Comparison of ENCODE assay signal across 26 cellular contexts in the genomic region with DNA sequence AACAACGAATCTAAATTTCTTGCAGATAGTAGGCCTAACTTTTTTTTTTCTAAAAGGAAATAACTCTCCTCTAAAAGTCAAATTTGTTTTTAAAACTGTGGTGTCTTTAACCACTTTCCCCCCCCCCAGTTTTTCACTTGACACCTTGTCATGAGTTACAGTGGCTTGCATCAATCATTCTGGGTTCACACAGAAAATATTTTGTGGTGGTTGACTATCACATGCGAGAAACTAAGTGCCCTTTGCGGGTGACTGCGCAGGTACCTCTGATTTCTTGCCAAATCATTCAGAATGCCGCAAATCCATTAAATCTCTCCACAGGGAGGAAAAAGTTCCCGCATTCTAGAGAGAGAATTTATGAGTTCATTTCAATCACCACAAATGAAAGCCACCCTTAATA. TPM values are rescaled to one million over a fixed set of nuclear protein-coding genes. Genes with fewer than 3 reads are reported as not detected.
"Had no signal": no experiment of that assay in that cellular context is flagged by ENCODE, and none has a peak within 500 bp of the region (broad histone marks: within the 10 kb centered on the region; RNA-seq: fewer than 3 reads in every experiment).

No MANE protein-coding gene starts in this region.

- H3K27me3 ChIP-seq: breast epithelium, esophagus muscularis mucosa, foreskin keratinocyte, heart left ventricle, sigmoid colon, testis, transverse colon had no signal

- H3K36me3 ChIP-seq: breast epithelium, esophagus muscularis mucosa, heart left ventricle, left ventricle myocardium inferior, sigmoid colon, transverse colon had no signal

- H3K4me1 Mint-ChIP-seq: nephron progenitor cell had no signal

- H3K27ac Mint-ChIP-seq: activated T-cell treated with anti-CD3 and anti-CD28 coated beads, Interleukin-2, amount 50 U/mL, for 24 hours; activated T-helper 17 cell treated with anti-CD3 and anti-CD28 coated beads, Interleukin-2, amount 50 U/mL, for 72 hours; dendritic cell treated with granulocyte-macrophage colony-stimulating factor and Interleukin-4, amounts not matched to agents 40 ng/mL and 50 ng/mL, for 4 days; nephron progenitor cell had no signal

- DNase-seq: activated B cell treated with CpG ODN at 0.5 μM for 24 hours; activated CD8-positive, alpha-beta memory T cell treated with anti-CD3 and anti-CD28 coated beads, Interleukin-2, amount 50 U/mL, for 48 hours; activated T-cell treated with anti-CD3 and anti-CD28 coated beads, Interleukin-2, amount 50 U/mL, for 24 hours; central memory CD4-positive, alpha-beta T cell; foreskin keratinocyte; heart left ventricle; left ventricle myocardium inferior; mucosa of descending colon; nephron progenitor cell; psoas muscle; sigmoid colon; stimulated activated CD4-positive, alpha-beta T cell treated with anti-CD3 and anti-CD28 coated beads, Interleukin-1b, Interleukin-23, amount 100 ng/mL, for 48 hours; stimulated activated CD4-positive, alpha-beta T cell treated with anti-CD3 and anti-CD28 coated beads, Interleukin-4, amount 100 ng/mL, for 4 hours; stimulated activated CD8-positive, alpha-beta memory T cell treated with anti-CD3 and anti-CD28 coated beads, Interleukin-4, amount 100 ng/mL, for 48 hours; stimulated activated naive CD4-positive, alpha-beta T cell; testis; transverse colon had no signal

- H3K9ac ChIP-seq: parathyroid adenoma had no signal

- H3K4me1 ChIP-seq: breast epithelium, esophagus muscularis mucosa, foreskin keratinocyte, left ventricle myocardium inferior, parathyroid adenoma, psoas muscle, sigmoid colon, testis, transverse colon had no signal

- H3K9me3 ChIP-seq: breast epithelium, esophagus muscularis mucosa, heart left ventricle, left ventricle myocardium inferior, mucosa of descending colon, psoas muscle, sigmoid colon, testis, transverse colon had no signal

- H3K4me3 Mint-ChIP-seq: activated B cell treated with CpG ODN at 0.5 μM for 24 hours; activated naive CD4-positive, alpha-beta T cell treated with anti-CD3 and anti-CD28 coated beads, Interleukin-2, amount 50 U/mL, for 24 hours; activated T-cell treated with anti-CD3 and anti-CD28 coated beads, Interleukin-2, amount 50 U/mL, for 24 hours; activated T-helper 17 cell treated with anti-CD3 and anti-CD28 coated beads, Interleukin-2, amount 50 U/mL, for 72 hours; dendritic cell treated with granulocyte-macrophage colony-stimulating factor and Interleukin-4, amounts not matched to agents 40 ng/mL and 50 ng/mL, for 4 days; nephron progenitor cell had no signal

- H3K9me3 Mint-ChIP-seq: activated B cell treated with CpG ODN at 0.5 μM for 24 hours; activated naive CD4-positive, alpha-beta T cell treated with anti-CD3 and anti-CD28 coated beads, Interleukin-2, amount 50 U/mL, for 24 hours; activated T-cell treated with anti-CD3 and anti-CD28 coated beads, Interleukin-2, amount 50 U/mL, for 24 hours; activated T-helper 17 cell treated with anti-CD3 and anti-CD28 coated beads, Interleukin-2, amount 50 U/mL, for 72 hours; dendritic cell treated with granulocyte-macrophage colony-stimulating factor and Interleukin-4, amounts not matched to agents 40 ng/mL and 50 ng/mL, for 4 days; nephron progenitor cell had no signal

- H3K27ac ChIP-seq: breast epithelium, esophagus muscularis mucosa, foreskin keratinocyte, left ventricle myocardium inferior, parathyroid adenoma, psoas muscle, sigmoid colon, testis, transverse colon had no signal

- ATAC-seq: activated T-helper 17 cell treated with anti-CD3 and anti-CD28 coated beads, Interleukin-2, amount 50 U/mL, for 72 hours; foreskin keratinocyte; heart left ventricle; mucosa of descending colon; psoas muscle had no signal

- H3K27me3 Mint-ChIP-seq: activated B cell treated with CpG ODN at 0.5 μM for 24 hours; activated naive CD4-positive, alpha-beta T cell treated with anti-CD3 and anti-CD28 coated beads, Interleukin-2, amount 50 U/mL, for 24 hours; activated T-cell treated with anti-CD3 and anti-CD28 coated beads, Interleukin-2, amount 50 U/mL, for 24 hours; activated T-helper 17 cell treated with anti-CD3 and anti-CD28 coated beads, Interleukin-2, amount 50 U/mL, for 72 hours; dendritic cell treated with granulocyte-macrophage colony-stimulating factor and Interleukin-4, amounts not matched to agents 40 ng/mL and 50 ng/mL, for 4 days had no signal

- H3K4me3 ChIP-seq: breast epithelium, esophagus muscularis mucosa, heart left ventricle, left ventricle myocardium inferior, lung, mucosa of descending colon, psoas muscle, sigmoid colon, smooth muscle cell, testis, transverse colon had no signal

RNA-seq across cellular contexts. Expression of gene SAMSN1, which starts 23.8 kb away (rescaled TPM):
- total RNA-seq: foreskin keratinocyte, myocyte had no signal
